9 cellular contexts compared by ENCODE assay signal in the genomic region with DNA sequence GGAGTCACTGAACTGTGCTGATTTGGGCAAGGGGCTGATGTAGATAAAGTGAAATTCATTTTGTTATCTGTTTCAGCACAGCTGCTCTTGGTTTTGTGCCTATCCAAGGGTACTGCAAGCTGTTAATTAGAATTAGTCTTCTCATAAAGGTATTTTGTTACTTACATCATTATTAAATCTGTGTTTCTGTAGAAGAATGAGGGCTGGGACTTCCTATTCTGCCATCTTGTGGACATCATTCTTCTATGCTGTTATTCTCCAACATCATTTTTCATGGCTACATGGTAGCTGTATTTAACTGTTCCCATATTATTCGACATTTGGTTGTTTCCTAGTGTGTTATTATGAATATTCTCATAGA.
DNase-seq lines count a peak whose midpoint lies in the region; ATAC-seq and TF ChIP-seq lines count a peak whose summit lies in the region.
"Had no signal": no experiment of that assay in that cellular context is flagged by ENCODE, and none has a peak within 500 bp of the region (broad histone marks: within the 10 kb centered on the region; RNA-seq: fewer than 3 reads in every experiment).

No MANE protein-coding gene starts in this region.

- no peak for DNase-seq in BJ (ENCODE audit: low read depth)
- no peak for DNase-seq in HFF-Myc (ENCODE audit: extremely low read depth, low read depth)
- peak; percentile 27 for DNase-seq in astrocyte of the cerebellum (ENCODE audit: low read depth)
- no peak for DNase-seq in right lobe of liver
- DNase-seq in vagina (ENCODE audit: extremely low spot score in 2 of 2): no peak
- DNase-seq in NCI-H524 treated with DMSO at 0.1 percent for 48 hours (lab: John Stamatoyannopoulos, UW): no peak
- no peak for DNase-seq in endothelial cell (ENCODE audit: low spot score)
- no peak for DNase-seq in D341Med (ENCODE audit: low spot score)
- DNase-seq: NCI-H2029 treated with DMSO at 0.1 percent for 48 hours had no signal

- no peak for TF ChIP-seq POLR2A in right lobe of liver (IDR thresholded peaks at IDR 0.05)
- TF ChIP-seq POLR2A in vagina (IDR thresholded peaks at IDR 0.05): no peak

- no peak overlapping the region for H3K4me3 Mint-ChIP-seq in endothelial cell (ENCODE audit: unreplicated experiment)

- intact Hi-C loops in right lobe of liver (cut with DNase I): loop anchor here in 1 of 2 donors (10.0 kb wide), 1 partner anchor 72 kb away; a partner anchor contains a TSS
- intact Hi-C loops in vagina (cut with DNase I): loop anchor here (10.0 kb wide), 2 partner anchors 192 to 562 kb away; no protein-coding TSS in a partner anchor

- H3K4me3 ChIP-seq in BJ (ENCODE audit: low read depth, low read length): no peak overlapping the region
- H3K4me3 ChIP-seq in HFF-Myc (replicated peaks; ENCODE audit: low read depth, low read length): no peak overlapping the region
- H3K4me3 ChIP-seq in astrocyte of the cerebellum (ENCODE audit: low read depth, low read length): no peak overlapping the region
- H3K4me3 ChIP-seq in right lobe of liver: no peak overlapping the region
- no peak overlapping the region for H3K4me3 ChIP-seq in vagina

- CTCF ChIA-PET in BJ (lab: Yijun Ruan, JAX): interaction anchor here (0.7 to 3.2 kb wide), 23 partner anchors 8 to 567 kb away, joined by 3 to 70 read pairs (median 5); a partner anchor contains a TSS

- no peaks in the 10 kb centered on the region for H3K9me3 Mint-ChIP-seq in endothelial cell (ENCODE audit: unreplicated experiment)

- POLR2A ChIA-PET in BJ (lab: Charles Lee): no interaction called here

- in situ Hi-C loops in astrocyte of the cerebellum (cut with HindIII; ENCODE audit: low sequenced_read_pairs): no loop called here

- TF ChIP-seq CTCF in BJ (IDR thresholded peaks at IDR 0.05; ENCODE audit: insufficient read depth, low read depth, low read length) (peak; percentile 54), HFF-Myc (IDR thresholded peaks at IDR 0.05; ENCODE audit: low read depth, low read length, missing control alignments) (peak; percentile 20), astrocyte of the cerebellum (IDR thresholded peaks at IDR 0.05; ENCODE audit: low read depth, low read length, missing control alignments) (peak; percentile 30), right lobe of liver (IDR thresholded peaks at IDR 0.05) (peak; percentile 26 to 37 (median 34)), vagina (IDR thresholded peaks at IDR 0.05) (no peak), endothelial cell (IDR thresholded peaks at IDR 0.05; ENCODE audit: unreplicated experiment) (no peak)

- H3K4me1 ChIP-seq in right lobe of liver (no peaks in the 10 kb centered on the region), vagina (peaks cover 3% of the 10 kb centered on the region)

- peak; percentile 28 to 66 (median 36) for ATAC-seq in right lobe of liver

- no peaks in the 10 kb centered on the region for H3K27me3 Mint-ChIP-seq in endothelial cell (ENCODE audit: unreplicated experiment)

- H3K36me3 Mint-ChIP-seq in endothelial cell (ENCODE audit: low read depth, unreplicated experiment): no peaks in the 10 kb centered on the region

- no peaks in the 10 kb centered on the region for H3K4me1 Mint-ChIP-seq in endothelial cell (ENCODE audit: unreplicated experiment)

- no peak overlapping the region for H3K27ac Mint-ChIP-seq in endothelial cell (ENCODE audit: unreplicated experiment)

- H3K27ac ChIP-seq in right lobe of liver (peak overlapping the region in 2 of 3 donors; percentile 39 to 75), vagina (no peak overlapping the region)

- H3K36me3 ChIP-seq in BJ (ENCODE audit: control insufficient read depth, insufficient read depth, low read length) (no peaks in the 10 kb centered on the region), right lobe of liver (no peaks in the 10 kb centered on the region), vagina (no peaks in the 10 kb centered on the region)

- H3K9me3 ChIP-seq in right lobe of liver (no peaks in the 10 kb centered on the region), vagina (no peaks in the 10 kb centered on the region)

- 69% methylated on average over 1 of the region's 1 CpG for WGBS in right lobe of liver (ENCODE audit: insufficient coverage, low coverage, low lambda C conversion rate, missing lambda C conversion rate)

- no peaks in the 10 kb centered on the region for H3K27me3 ChIP-seq in BJ (ENCODE audit: control insufficient read depth, insufficient read depth, low read length)
- H3K27me3 ChIP-seq in right lobe of liver: no peaks in the 10 kb centered on the region
- no peaks in the 10 kb centered on the region for H3K27me3 ChIP-seq in vagina

Comparison
In these comparisons a context has a peak if more than half of its experiments do, and no peak if none do; other contexts are left out.
1. CTCF ChIP-seq: peak in BJ (single experiment), HFF-Myc (single experiment), astrocyte of the cerebellum (single experiment) and right lobe of liver (4 of 4); none in vagina (0 of 3) and endothelial cell (single experiment).